Comparison of ENCODE assay signal across 2 cellular contexts in the genomic region with DNA sequence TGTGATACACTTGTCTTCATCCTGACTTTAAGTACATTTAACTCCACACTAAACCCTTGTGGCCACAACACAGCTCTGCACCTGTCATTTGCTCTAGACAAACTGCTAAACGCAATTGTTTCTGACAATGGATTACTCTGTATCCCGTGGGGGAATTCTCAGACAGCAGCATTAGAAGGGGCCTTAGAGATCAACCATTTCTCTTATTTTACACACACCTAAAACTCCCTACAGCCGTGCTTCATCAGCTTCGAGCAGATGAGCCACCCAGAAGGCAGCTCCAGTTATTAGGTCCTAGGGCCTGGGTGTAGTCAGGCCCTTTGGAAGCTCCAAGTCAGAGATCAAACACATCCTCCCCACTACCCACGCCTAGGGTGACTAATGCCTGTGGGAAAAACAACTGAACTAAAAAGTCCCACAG.
A peak's percentile ranks its signal among the peaks of the same experiment; 100 is the strongest.
TF ChIP-seq lines count a peak whose summit lies in the region.

No MANE protein-coding gene starts in this region.

TF ChIP-seq in GM12878, 131 proteins besides CTCF, POLR2A, EP300 and RAD21:
- TF ChIP-seq, protein P1, sequence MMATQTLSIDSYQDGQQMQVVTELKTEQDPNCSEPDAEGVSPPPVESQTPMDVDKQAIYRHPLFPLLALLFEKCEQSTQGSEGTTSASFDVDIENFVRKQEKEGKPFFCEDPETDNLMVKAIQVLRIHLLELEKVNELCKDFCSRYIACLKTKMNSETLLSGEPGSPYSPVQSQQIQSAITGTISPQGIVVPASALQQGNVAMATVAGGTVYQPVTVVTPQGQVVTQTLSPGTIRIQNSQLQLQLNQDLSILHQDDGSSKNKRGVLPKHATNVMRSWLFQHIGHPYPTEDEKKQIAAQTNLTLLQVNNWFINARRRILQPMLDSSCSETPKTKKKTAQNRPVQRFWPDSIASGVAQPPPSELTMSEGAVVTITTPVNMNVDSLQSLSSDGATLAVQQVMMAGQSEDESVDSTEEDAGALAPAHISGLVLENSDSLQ (IDR thresholded peaks at IDR 0.05), result 0 out of 2 replicates have a peak, but pooled peaks have one; percentile 15
- TF ChIP-seq SMC3 (IDR thresholded peaks at IDR 0.05; ENCODE audit: borderline replicate concordance, low read length), result peak; percentile 21; the same call in 1 of the 2 replicates
- TF ChIP-seq ZBTB40 (IDR thresholded peaks at IDR 0.05; ENCODE audit: borderline replicate concordance), result no peak
- TF ChIP-seq E2F4 (IDR thresholded peaks at IDR 0.05; ENCODE audit: low read depth, low read length), result no peak
- TF ChIP-seq SRF (IDR thresholded peaks at IDR 0.05; ENCODE audit: low read depth in 2 of 2, low read length in 2 of 2), result no peak

TF ChIP-seq in HEK293T, 16 proteins besides CTCF, POLR2A, EP300 and RAD21 (continued from another document):
- TF ChIP-seq L3MBTL2 (conservative IDR thresholded peaks at IDR 0.05) (no peak), BHLHE40 (IDR thresholded peaks at IDR 0.05; ENCODE audit: borderline replicate concordance) (no peak), LEF1 (IDR thresholded peaks at IDR 0.05; ENCODE audit: borderline replicate concordance) (no peak), ARNT (IDR thresholded peaks at IDR 0.05) (no peak), ELF4 (IDR thresholded peaks at IDR 0.05) (no peak), FOXA1 (IDR thresholded peaks at IDR 0.05) (no peak), NFRKB (IDR thresholded peaks at IDR 0.05) (no peak), CTBP1 (IDR thresholded peaks at IDR 0.05; ENCODE audit: borderline replicate concordance) (no peak), SUZ12 (IDR thresholded peaks at IDR 0.05) (no peak)
TF ChIP-seq in HEK293T: peak in this region for 0.
